Comparison of ENCODE assay signal across 12 cellular contexts in genomic region chr5:125719681-125720676, GRCh38.
DNase-seq lines count a peak whose midpoint lies in the region; ATAC-seq and TF ChIP-seq lines count a peak whose summit lies in the region.
"Had no signal": no experiment of that assay in that cellular context is flagged by ENCODE, and none has a peak within 500 bp of the region (broad histone marks: within the 10 kb centered on the region; RNA-seq: fewer than 3 reads in every experiment).

No MANE protein-coding gene starts in this region.

- no peak for ATAC-seq in stimulated activated naive B cell treated with anti-CD40 and anti-IgM and Interleukin-4, amounts not matched to agents 10 μg/mL and 1 μg/mL and 100 μg/mL, for 72 hours (replicated peaks)
- ATAC-seq in GM21786 (IDR thresholded peaks at IDR 0.05; ENCODE audit: unreplicated experiment), result no peak
- ATAC-seq: activated CD8-positive, alpha-beta memory T cell treated with anti-CD3 and anti-CD28 coated beads, Interleukin-2, amount 10 ng/mL, durations not matched to agents 7 days and 5 days; natural killer cell treated with Interleukin-12 subunit alpha and Interleukin-12 subunit beta and Interleukin-15 and Interleukin-18, amount 100 ng/mL, for 72 hours had no signal

- TF ChIP-seq CTCF in neural progenitor cell (IDR thresholded peaks at IDR 0.05), result no peak

- DNase-seq in DMS79 (lab: John Stamatoyannopoulos, UW) (peak; percentile 70), NCI-H2171 (lab: John Stamatoyannopoulos, UW) (peak; percentile 51), neural progenitor cell (ENCODE audit: low spot score) (peak; percentile 80), SKM-1 (lab: John Stamatoyannopoulos, UW; ENCODE audit: unreplicated experiment) (no peak)
- DNase-seq in activated CD4-positive, alpha-beta T cell treated with anti-CD3 and anti-CD28 coated beads, Interleukin-2, amount 50 U/mL, for 48 hours, result no peak
- DNase-seq in stimulated activated naive B cell treated with anti-CD40 and anti-IgM and Interleukin-4, amounts not matched to agents 10 μg/mL and 1 μg/mL and 100 μg/mL, for 72 hours, result no peak
- DNase-seq: activated CD8-positive, alpha-beta memory T cell treated with anti-CD3 and anti-CD28 coated beads, Interleukin-2, amount 10 ng/mL, durations not matched to agents 7 days and 5 days; CD4-positive, CD25-positive, alpha-beta regulatory T cell; Peyer's patch had no signal

- H3K4me2 ChIP-seq in neural progenitor cell, result peak overlapping the region; percentile 63

- peaks cover 63% of the 10 kb centered on the region for H3K4me1 Mint-ChIP-seq in neural progenitor cell
- H3K4me1 Mint-ChIP-seq in stimulated activated naive B cell treated with anti-CD40 and anti-IgM and Interleukin-4, amounts not matched to agents 10 μg/mL and 1 μg/mL and 100 μg/mL, for 72 hours, result no peaks in the 10 kb centered on the region
- H3K4me1 Mint-ChIP-seq: activated CD8-positive, alpha-beta memory T cell treated with anti-CD3 and anti-CD28 coated beads, Interleukin-2, amount 10 ng/mL, durations not matched to agents 7 days and 5 days; CD4-positive, CD25-positive, alpha-beta regulatory T cell had no signal

- H3F3A ChIP-seq in neural progenitor cell (ENCODE audit: low read depth), result peaks cover 20% of the 10 kb centered on the region

- no peaks in the 10 kb centered on the region for H3K27me3 Mint-ChIP-seq in neural progenitor cell (ENCODE audit: insufficient read depth, low read depth)
- H3K27me3 Mint-ChIP-seq in stimulated activated naive B cell treated with anti-CD40 and anti-IgM and Interleukin-4, amounts not matched to agents 10 μg/mL and 1 μg/mL and 100 μg/mL, for 72 hours, result no peaks in the 10 kb centered on the region
- H3K27me3 Mint-ChIP-seq: activated CD8-positive, alpha-beta memory T cell treated with anti-CD3 and anti-CD28 coated beads, Interleukin-2, amount 10 ng/mL, durations not matched to agents 7 days and 5 days; CD4-positive, CD25-positive, alpha-beta regulatory T cell; natural killer cell treated with Interleukin-12 subunit alpha and Interleukin-12 subunit beta and Interleukin-15 and Interleukin-18, amount 100 ng/mL, for 72 hours had no signal

- H3K4me1 ChIP-seq in endocrine pancreas (ENCODE audit: control insufficient read depth, insufficient read depth, low read length) (peaks cover 6% of the 10 kb centered on the region), neural progenitor cell (peaks cover 62% of the 10 kb centered on the region)
- H3K4me1 ChIP-seq: Peyer's patch had no signal

- no peaks in the 10 kb centered on the region for H3K36me3 ChIP-seq in endocrine pancreas (ENCODE audit: control insufficient read depth, insufficient read depth, low read length)
- H3K36me3 ChIP-seq in neural progenitor cell, result no peaks in the 10 kb centered on the region
- H3K36me3 ChIP-seq: Peyer's patch had no signal

- peak overlapping the region; percentile 56 for H2AFZ ChIP-seq in neural progenitor cell (replicated peaks)

- H3K27ac Mint-ChIP-seq in neural progenitor cell, result peak overlapping the region; percentile 98
- H3K27ac Mint-ChIP-seq in stimulated activated naive B cell treated with anti-CD40 and anti-IgM and Interleukin-4, amounts not matched to agents 10 μg/mL and 1 μg/mL and 100 μg/mL, for 72 hours, result no peak overlapping the region
- H3K27ac Mint-ChIP-seq: activated CD8-positive, alpha-beta memory T cell treated with anti-CD3 and anti-CD28 coated beads, Interleukin-2, amount 10 ng/mL, durations not matched to agents 7 days and 5 days; CD4-positive, CD25-positive, alpha-beta regulatory T cell; natural killer cell treated with Interleukin-12 subunit alpha and Interleukin-12 subunit beta and Interleukin-15 and Interleukin-18, amount 100 ng/mL, for 72 hours had no signal

- no peak overlapping the region for H3K9ac ChIP-seq in endocrine pancreas (ENCODE audit: control insufficient read depth, insufficient read depth, low read length)
- H3K9ac ChIP-seq in neural progenitor cell, result no peak overlapping the region

- H3K27me3 ChIP-seq in endocrine pancreas (ENCODE audit: control insufficient read depth, insufficient read depth, low read length) (no peaks in the 10 kb centered on the region), neural progenitor cell (no peaks in the 10 kb centered on the region)
- H3K27me3 ChIP-seq: Peyer's patch had no signal

- no peaks in the 10 kb centered on the region for H3K79me2 ChIP-seq in neural progenitor cell (ENCODE audit: low read depth)

- H3K4me3 Mint-ChIP-seq in neural progenitor cell, result peak overlapping the region; percentile 41
- H3K4me3 Mint-ChIP-seq in stimulated activated naive B cell treated with anti-CD40 and anti-IgM and Interleukin-4, amounts not matched to agents 10 μg/mL and 1 μg/mL and 100 μg/mL, for 72 hours, result no peak overlapping the region
- H3K4me3 Mint-ChIP-seq: activated CD8-positive, alpha-beta memory T cell treated with anti-CD3 and anti-CD28 coated beads, Interleukin-2, amount 10 ng/mL, durations not matched to agents 7 days and 5 days; CD4-positive, CD25-positive, alpha-beta regulatory T cell; natural killer cell treated with Interleukin-12 subunit alpha and Interleukin-12 subunit beta and Interleukin-15 and Interleukin-18, amount 100 ng/mL, for 72 hours had no signal

- peak overlapping the region; percentile 50 for H3K27ac ChIP-seq in neural progenitor cell
- H3K27ac ChIP-seq: Peyer's patch had no signal

- peaks cover 4% of the 10 kb centered on the region for H3K9me3 Mint-ChIP-seq in neural progenitor cell
- H3K9me3 Mint-ChIP-seq in stimulated activated naive B cell treated with anti-CD40 and anti-IgM and Interleukin-4, amounts not matched to agents 10 μg/mL and 1 μg/mL and 100 μg/mL, for 72 hours, result no peaks in the 10 kb centered on the region

- H3K9me3 ChIP-seq in endocrine pancreas (ENCODE audit: control insufficient read depth, low read length) (no peaks in the 10 kb centered on the region), neural progenitor cell (ENCODE audit: low read depth) (no peaks in the 10 kb centered on the region)
- H3K9me3 ChIP-seq: Peyer's patch had no signal

- peaks cover 1% of the 10 kb centered on the region for H3K36me3 Mint-ChIP-seq in neural progenitor cell
- no peaks in the 10 kb centered on the region for H3K36me3 Mint-ChIP-seq in stimulated activated naive B cell treated with anti-CD40 and anti-IgM and Interleukin-4, amounts not matched to agents 10 μg/mL and 1 μg/mL and 100 μg/mL, for 72 hours
- H3K36me3 Mint-ChIP-seq: activated CD8-positive, alpha-beta memory T cell treated with anti-CD3 and anti-CD28 coated beads, Interleukin-2, amount 10 ng/mL, durations not matched to agents 7 days and 5 days; CD4-positive, CD25-positive, alpha-beta regulatory T cell; natural killer cell treated with Interleukin-12 subunit alpha and Interleukin-12 subunit beta and Interleukin-15 and Interleukin-18, amount 100 ng/mL, for 72 hours had no signal

- no peaks in the 10 kb centered on the region for H4K20me1 ChIP-seq in neural progenitor cell (ENCODE audit: low read depth)

- peak overlapping the region; percentile 31 for H3K4me3 ChIP-seq in endocrine pancreas (ENCODE audit: control insufficient read depth, insufficient read depth, low read length)
- peak overlapping the region; percentile 15 for H3K4me3 ChIP-seq in neural progenitor cell
- H3K4me3 ChIP-seq: Peyer's patch had no signal

Comparison
In these comparisons a context has a peak if more than half of its experiments do, and no peak if none do; other contexts are left out.
1. DNase-seq: peak in DMS79 (single experiment), NCI-H2171 (single experiment) and neural progenitor cell (single experiment); none in SKM-1 (single experiment), activated CD4-positive, alpha-beta T cell treated with anti-CD3 and anti-CD28 coated beads, Interleukin-2, amount 50 U/mL, for 48 hours (0 of 2) and stimulated activated naive B cell treated with anti-CD40 and anti-IgM and Interleukin-4, amounts not matched to agents 10 μg/mL and 1 μg/mL and 100 μg/mL, for 72 hours (single experiment).